Comparison of ENCODE assay signal across 9 cellular contexts in the genomic region with DNA sequence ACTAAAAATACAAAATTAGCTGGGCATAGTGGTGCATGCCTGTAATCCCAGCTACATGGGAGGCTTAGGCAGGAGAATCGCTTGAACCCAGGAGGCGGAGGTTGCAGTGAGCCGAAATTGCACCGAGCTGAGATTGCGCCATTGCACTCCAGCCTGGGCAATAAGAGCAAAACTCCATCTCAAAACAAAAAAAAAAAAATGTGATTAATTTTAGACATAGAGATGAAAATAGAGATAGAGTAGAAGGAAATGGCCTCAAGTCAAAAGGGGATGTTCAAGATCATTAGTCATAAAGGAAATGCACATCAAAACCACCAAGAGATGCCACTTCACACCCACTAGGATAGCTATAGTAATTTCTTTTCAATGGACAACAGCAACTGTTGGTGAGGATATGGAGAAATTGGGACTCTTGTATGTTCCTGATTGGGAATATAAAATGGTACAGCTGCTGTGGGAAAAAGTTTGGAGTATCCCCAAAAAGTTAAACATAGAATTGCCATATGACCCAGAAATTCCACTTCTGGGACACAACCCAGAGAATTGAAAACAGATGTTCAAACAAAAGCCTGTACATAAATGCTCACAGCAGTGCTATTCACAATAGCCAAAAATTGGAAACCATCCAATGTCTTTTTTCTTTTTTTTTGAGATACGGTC. TPM values are rescaled to one million over a fixed set of nuclear protein-coding genes. Genes with fewer than 3 reads are reported as not detected.
A peak's percentile ranks its signal among the peaks of the same experiment; 100 is the strongest.
DNase-seq lines count a peak whose midpoint lies in the region; ATAC-seq, FAIRE-seq and TF ChIP-seq lines count a peak whose summit lies in the region.
"Had no signal": no experiment of that assay in that cellular context is flagged by ENCODE, and none has a peak within 500 bp of the region (broad histone marks: within the 10 kb centered on the region; RNA-seq: fewer than 3 reads in every experiment).

No MANE protein-coding gene starts in this region.

- TF ChIP-seq POLR2A in GM12892 (IDR thresholded peaks at IDR 0.05; ENCODE audit: low read depth, low read length) = no peak

- H3K4me3 ChIP-seq in bronchial epithelial cell (ENCODE audit: low read depth, low read length) (no peak overlapping the region), neutrophil (ENCODE audit: low read depth in 1 of 2, low read length in 1 of 2) (peak overlapping the region in 1 of 2 experiments; percentile 24)

- peak overlapping the region; percentile 96 for H3K27ac ChIP-seq in neutrophil
- H3K27ac ChIP-seq: KMS-11 had no signal

- FAIRE-seq in GM12892 (lab: Jason Lieb, UNC) = peak; percentile 40
- no peak for FAIRE-seq in bronchial epithelial cell (lab: Jason Lieb, UNC)

- no peak for TF ChIP-seq CTCF in bronchial epithelial cell (IDR thresholded peaks at IDR 0.05; ENCODE audit: insufficient read depth, low read length, severe bottlenecking)
- peak; percentile 24 for TF ChIP-seq CTCF in neutrophil (IDR thresholded peaks at IDR 0.05)

- H3K36me3 ChIP-seq in bronchial epithelial cell (ENCODE audit: control insufficient read depth, insufficient read depth, low read length) (no peaks in the 10 kb centered on the region), neutrophil (peaks cover 11% of the 10 kb centered on the region)

- ATAC-seq in HG03354 (IDR thresholded peaks at IDR 0.05; ENCODE audit: poor library complexity, severe bottlenecking, unreplicated experiment) (no peak), left lobe of liver (no peak)

- DNase-seq in GM12892 (ENCODE audit: insufficient read length) (no peak), NCI-H1694 treated with DMSO at 0.1 percent for 48 hours (lab: John Stamatoyannopoulos, UW) (peak; percentile 3), bronchial epithelial cell (ENCODE audit: low read depth) (peak; percentile 37), NCI-H82 (lab: John Stamatoyannopoulos, UW) (no peak), left lobe of liver (ENCODE audit: low spot score) (no peak)
- no peak for DNase-seq in activated CD8-positive, alpha-beta memory T cell treated with anti-CD3 and anti-CD28 coated beads for 24 hours

- H3K4me1 ChIP-seq in neutrophil (ENCODE audit: control insufficient read depth in 1 of 2, insufficient read depth in 1 of 2, low read depth in 1 of 2, low read length in 1 of 2) = peaks cover 50 to 71% of the 10 kb centered on the region in 2 experiments

- H3K9me3 ChIP-seq in neutrophil = no peaks in the 10 kb centered on the region

- H3K27me3 ChIP-seq in bronchial epithelial cell (ENCODE audit: control insufficient read depth, insufficient read depth, low read length) (no peaks in the 10 kb centered on the region), neutrophil (no peaks in the 10 kb centered on the region)

RNA-seq across cellular contexts. Expression of a gene that starts 55.4 kb away (rescaled TPM):
- polyA plus RNA-seq in GM12892 (2012; ENCODE audit: missing spikeins) = 10.9 TPM
- total RNA-seq in bronchial epithelial cell (33.5 and 35.5 TPM in 2 replicates), left lobe of liver (385 TPM)

Comparison
In these comparisons a context has a peak if more than half of its experiments do, and no peak if none do; other contexts are left out.
1. DNase-seq: peak in NCI-H1694 treated with DMSO at 0.1 percent for 48 hours (single experiment) and bronchial epithelial cell (single experiment); none in GM12892 (single experiment), NCI-H82 (single experiment), activated CD8-positive, alpha-beta memory T cell treated with anti-CD3 and anti-CD28 coated beads for 24 hours (single experiment) and left lobe of liver (single experiment).
2. RNA of a gene that starts 55.4 kb away (total RNA-seq): 385 TPM in left lobe of liver (single experiment); 33.5 to 35.5 TPM in bronchial epithelial cell; every median in the first group is over 10 times any median in the second.